Comparison of ENCODE assay signal across 19 cellular contexts in the genomic region with DNA sequence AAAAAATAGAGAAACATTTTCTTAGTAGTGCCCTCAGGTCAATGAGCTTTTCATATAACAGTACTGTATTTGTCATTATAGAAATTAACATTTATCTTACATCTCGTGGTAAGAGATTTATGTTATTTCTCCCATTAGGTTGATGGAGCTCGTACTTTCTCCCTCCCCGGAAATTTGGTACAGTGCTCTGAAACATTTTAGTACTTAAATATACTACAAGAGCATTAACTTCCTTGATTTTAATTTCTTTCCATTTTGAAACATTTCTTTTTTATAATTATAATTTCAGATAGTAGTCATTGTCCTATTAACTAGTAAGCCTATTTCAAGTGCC.
A peak's percentile ranks its signal among the peaks of the same experiment; 100 is the strongest.
DNase-seq lines count a peak whose midpoint lies in the region; ATAC-seq and TF ChIP-seq lines count a peak whose summit lies in the region.
"Had no signal": no experiment of that assay in that cellular context is flagged by ENCODE, and none has a peak within 500 bp of the region (broad histone marks: within the 10 kb centered on the region; RNA-seq: fewer than 3 reads in every experiment).

No MANE protein-coding gene starts in this region.

- WGBS in mesenchymal stem cell: no CpG with 5 or more reads among the region's 3 CpGs

- H3K4me1 Mint-ChIP-seq in HFFc6 (ENCODE audit: low read depth): peaks cover 92% of the 10 kb centered on the region
- H3K4me1 Mint-ChIP-seq: CD4-positive, alpha-beta memory T cell; IgD-negative memory B cell had no signal

- H3K9me3 ChIP-seq in RWPE2 (ENCODE audit: severe bottlenecking) (no peaks in the 10 kb centered on the region), mesenchymal stem cell (ENCODE audit: control insufficient read depth, low read length) (no peaks in the 10 kb centered on the region)
- H3K9me3 ChIP-seq in effector memory CD4-positive, alpha-beta T cell (ENCODE audit: control insufficient read depth, low read length): no peaks in the 10 kb centered on the region
- H3K9me3 ChIP-seq: Caco-2 had no signal

- no peak overlapping the region for H2AK5ac ChIP-seq in mesenchymal stem cell (ENCODE audit: low read length, severe bottlenecking)

- H3K27ac Mint-ChIP-seq in HFFc6: peak overlapping the region; percentile 76; the same call in 1 of the 2 replicates
- H3K27ac Mint-ChIP-seq: CD4-positive, alpha-beta memory T cell; IgD-negative memory B cell had no signal

- H3K4me3 ChIP-seq in RWPE2 (ENCODE audit: severe bottlenecking) (no peak overlapping the region), mesenchymal stem cell (ENCODE audit: insufficient read depth in 1 of 2, low read depth in 1 of 2, low read length in 2 of 2) (no peak overlapping the region), brain microvascular endothelial cell (ENCODE audit: low read depth, low read length) (no peak overlapping the region)
- H3K4me3 ChIP-seq in effector memory CD4-positive, alpha-beta T cell (ENCODE audit: insufficient read depth, low read depth, low read length, poor library complexity, severe bottlenecking): no peak overlapping the region

- no peak overlapping the region for H2BK15ac ChIP-seq in mesenchymal stem cell (ENCODE audit: low read depth, poor library complexity, severe bottlenecking)

- no peaks in the 10 kb centered on the region for H3K79me1 ChIP-seq in mesenchymal stem cell (replicated peaks; ENCODE audit: low read length, poor library complexity, severe bottlenecking)

- H3K14ac ChIP-seq in mesenchymal stem cell (ENCODE audit: low read length in 2 of 2): no peak overlapping the region

- H3K4me2 ChIP-seq in mesenchymal stem cell (ENCODE audit: low read length, poor library complexity, severe bottlenecking): no peak overlapping the region

- peak overlapping the region; percentile 70 for H3K4me3 Mint-ChIP-seq in HFFc6
- H3K4me3 Mint-ChIP-seq: CD4-positive, alpha-beta memory T cell; IgD-negative memory B cell had no signal

- H3K18ac ChIP-seq in mesenchymal stem cell (ENCODE audit: low read depth in 1 of 2, low read length in 2 of 2): no peak overlapping the region

- DNase-seq in HFFc6 (no peak), RWPE2 (ENCODE audit: low spot score) (no peak), mesenchymal stem cell (no peak), brain microvascular endothelial cell (no peak)
- no peak for DNase-seq in effector memory CD4-positive, alpha-beta T cell
- DNase-seq: CD4-positive, alpha-beta memory T cell; DMS 273 treated with DMSO at 0.1 percent for 48 hours; DMS79 treated with DMSO at 0.1 percent for 48 hours; GOT3; NCI-H1694; NCI-H2081 treated with DMSO at 0.1 percent for 48 hours; NCI-H2171 treated with DMSO at 0.1 percent for 48 hours; NCI-H524 treated with DMSO at 0.1 percent for 48 hours; T-helper 1 cell had no signal

- H3K4me1 ChIP-seq in RWPE2 (ENCODE audit: insufficient read depth, poor library complexity, severe bottlenecking): peaks cover 5% of the 10 kb centered on the region
- no peaks in the 10 kb centered on the region for H3K4me1 ChIP-seq in mesenchymal stem cell (ENCODE audit: control insufficient read depth, insufficient read depth, low read depth, low read length)
- no peaks in the 10 kb centered on the region for H3K4me1 ChIP-seq in effector memory CD4-positive, alpha-beta T cell (ENCODE audit: control insufficient read depth, insufficient read depth, low read length, poor library complexity, severe bottlenecking)

- no peaks in the 10 kb centered on the region for H3K9me3 Mint-ChIP-seq in HFFc6
- H3K9me3 Mint-ChIP-seq: IgD-negative memory B cell had no signal

- in situ Hi-C loops in brain microvascular endothelial cell (cut with HindIII; ENCODE audit: low pct_ligation_motif_present, low sequenced_read_pairs): loop anchor here (25.0 kb wide), 1 partner anchor 255 kb away; the partner anchor contains the start of gene DKK1

- H3K23ac ChIP-seq in mesenchymal stem cell (ENCODE audit: low read length in 2 of 2): no peak overlapping the region

- H3K27me3 ChIP-seq in RWPE2 (ENCODE audit: insufficient read depth, poor library complexity, severe bottlenecking): no peaks in the 10 kb centered on the region
- no peaks in the 10 kb centered on the region for H3K27me3 ChIP-seq in mesenchymal stem cell (ENCODE audit: control insufficient read depth in 1 of 2, insufficient read depth in 1 of 2, low read length in 2 of 2)
- H3K27me3 ChIP-seq in brain microvascular endothelial cell (replicated peaks): no peaks in the 10 kb centered on the region
- H3K27me3 ChIP-seq in effector memory CD4-positive, alpha-beta T cell (replicated peaks; ENCODE audit: control insufficient read depth, insufficient read depth, low read length, poor library complexity, severe bottlenecking): no peaks in the 10 kb centered on the region

- peak overlapping the region; percentile 55 for H3K9ac ChIP-seq in mesenchymal stem cell (ENCODE audit: low read length)

- H2AFZ ChIP-seq in mesenchymal stem cell (ENCODE audit: low read depth, low read length): no peak overlapping the region

- peak overlapping the region; percentile 75 for H3K27ac ChIP-seq in 22Rv1
- no peak overlapping the region for H3K27ac ChIP-seq in RWPE2 (ENCODE audit: poor library complexity, severe bottlenecking)
- no peak overlapping the region for H3K27ac ChIP-seq in mesenchymal stem cell (ENCODE audit: low read length, poor library complexity, severe bottlenecking)
- no peak overlapping the region for H3K27ac ChIP-seq in brain microvascular endothelial cell
- H3K27ac ChIP-seq in effector memory CD4-positive, alpha-beta T cell (ENCODE audit: insufficient read depth, low read length, poor library complexity, severe bottlenecking): no peak overlapping the region

- no peaks in the 10 kb centered on the region; the same call in 1 of the 2 replicates for H3K27me3 Mint-ChIP-seq in HFFc6 (ENCODE audit: insufficient read depth)
- H3K27me3 Mint-ChIP-seq: CD4-positive, alpha-beta memory T cell; IgD-negative memory B cell had no signal

- no peak overlapping the region for H4K8ac ChIP-seq in mesenchymal stem cell (ENCODE audit: low read length)

- H2BK5ac ChIP-seq in mesenchymal stem cell (ENCODE audit: low read depth, low read length, poor library complexity, severe bottlenecking): no peak overlapping the region

- no peaks in the 10 kb centered on the region for H3K36me3 Mint-ChIP-seq in HFFc6 (ENCODE audit: low read depth)
- H3K36me3 Mint-ChIP-seq: CD4-positive, alpha-beta memory T cell; IgD-negative memory B cell had no signal

- no peak overlapping the region for H2BK120ac ChIP-seq in mesenchymal stem cell (ENCODE audit: low read depth, low read length)

- H2BK12ac ChIP-seq in mesenchymal stem cell (ENCODE audit: low read length in 2 of 2): no peak overlapping the region

- H3K4ac ChIP-seq in mesenchymal stem cell (ENCODE audit: low read depth in 1 of 2, low read length in 2 of 2): no peak overlapping the region

- ATAC-seq in RWPE2 (ENCODE audit: low read depth) (no peak), GM18858 (IDR thresholded peaks at IDR 0.05; ENCODE audit: unreplicated experiment) (no peak), HG02588 (IDR thresholded peaks at IDR 0.05; ENCODE audit: unreplicated experiment) (no peak)

- H3K36me3 ChIP-seq in RWPE2 (ENCODE audit: low read depth) (no peaks in the 10 kb centered on the region), mesenchymal stem cell (ENCODE audit: control insufficient read depth in 1 of 2, insufficient read depth in 2 of 2, low read depth in 1 of 2, low read length in 2 of 2) (no peaks in the 10 kb centered on the region), brain microvascular endothelial cell (replicated peaks) (no peaks in the 10 kb centered on the region)
- no peaks in the 10 kb centered on the region for H3K36me3 ChIP-seq in effector memory CD4-positive, alpha-beta T cell (ENCODE audit: control insufficient read depth, insufficient read depth, low read length)

- TF ChIP-seq CTCF in 22Rv1 (IDR thresholded peaks at IDR 0.05) (peak; percentile 42), HFFc6 (IDR thresholded peaks at IDR 0.05) (peak; percentile 56), RWPE2 (IDR thresholded peaks at IDR 0.05; ENCODE audit: poor library complexity, severe bottlenecking) (peak; percentile 64), brain microvascular endothelial cell (IDR thresholded peaks at IDR 0.05; ENCODE audit: low read depth, low read length, missing control alignments) (no peak)

- no peak overlapping the region for H4K91ac ChIP-seq in mesenchymal stem cell (ENCODE audit: low read length)
